1 cellular context compared by ENCODE assay signal in the genomic region with DNA sequence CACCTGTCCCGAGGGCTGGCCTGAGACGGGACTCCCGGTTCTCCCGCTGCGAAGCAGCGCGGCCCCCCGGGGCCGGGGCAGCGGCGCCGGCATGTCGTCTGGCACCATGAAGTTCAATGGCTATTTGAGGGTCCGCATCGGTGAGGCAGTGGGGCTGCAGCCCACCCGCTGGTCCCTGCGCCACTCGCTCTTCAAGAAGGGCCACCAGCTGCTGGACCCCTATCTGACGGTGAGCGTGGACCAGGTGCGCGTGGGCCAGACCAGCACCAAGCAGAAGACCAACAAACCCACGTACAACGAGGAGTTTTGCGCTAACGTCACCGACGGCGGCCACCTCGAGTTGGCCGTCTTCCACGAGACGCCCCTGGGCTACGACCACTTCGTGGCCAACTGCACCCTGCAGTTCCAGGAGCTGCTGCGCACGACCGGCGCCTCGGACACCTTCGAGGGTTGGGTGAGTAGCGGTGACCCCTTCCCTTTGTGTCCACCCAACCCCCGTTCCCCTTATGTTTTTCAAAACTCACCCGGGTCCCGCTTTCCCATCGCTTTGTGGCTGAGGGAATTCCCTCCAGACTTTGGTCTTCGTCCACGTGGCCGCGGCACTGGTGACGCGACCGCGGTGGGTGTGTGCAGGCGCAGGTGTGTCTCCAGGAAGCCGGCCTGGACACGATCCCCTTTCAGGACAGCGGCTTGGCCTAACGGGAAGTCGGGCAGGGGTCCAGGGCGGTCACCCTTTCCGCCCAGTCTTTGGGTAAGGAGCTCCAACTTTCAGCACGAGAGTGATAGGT.
TF ChIP-seq lines count a peak whose summit lies in the region.

No MANE protein-coding gene starts in this region.

TF ChIP-seq in HEK293, 187 proteins besides CTCF, POLR2A, EP300 and RAD21 (continued from another document):
- no peak for TF ChIP-seq ZNF24 (tag by site-specific recombination; IDR thresholded peaks at IDR 0.05)
- TF ChIP-seq ZNF239 (tag by site-specific recombination; IDR thresholded peaks at IDR 0.05) = no peak
- TF ChIP-seq ZNF707 (tag by site-specific recombination; IDR thresholded peaks at IDR 0.05) = no peak
- TF ChIP-seq ZNF433 (tag by site-specific recombination; IDR thresholded peaks at IDR 0.05; ENCODE audit: low read depth) = no peak
- peak; percentile 44; the same call in 1 of the 2 replicates for TF ChIP-seq ZFHX2 (tag by site-specific recombination; conservative IDR thresholded peaks at IDR 0.05)
- no peak for TF ChIP-seq ZNF155 (tag by site-specific recombination; IDR thresholded peaks at IDR 0.05)
- no peak for TF ChIP-seq ZBTB17 (tag by site-specific recombination; IDR thresholded peaks at IDR 0.05)
- no peak for TF ChIP-seq ZNF169 (tag by site-specific recombination; IDR thresholded peaks at IDR 0.05)
- TF ChIP-seq ZNF366 (tag by site-specific recombination; conservative IDR thresholded peaks at IDR 0.05) = no peak
- no peak for TF ChIP-seq OVOL3 (tag by site-specific recombination; IDR thresholded peaks at IDR 0.05)
- TF ChIP-seq ZNF449 (tag by site-specific recombination; IDR thresholded peaks at IDR 0.05) = no peak
- TF ChIP-seq ZNF175 (tag by site-specific recombination; IDR thresholded peaks at IDR 0.05) = no peak
- peak; percentile 43; the same call in 1 of the 2 replicates for TF ChIP-seq ZNF423 (tag by site-specific recombination; IDR thresholded peaks at IDR 0.05)
- TF ChIP-seq ZNF785 (tag by site-specific recombination; IDR thresholded peaks at IDR 0.05) = no peak
- TF ChIP-seq, protein P1, sequence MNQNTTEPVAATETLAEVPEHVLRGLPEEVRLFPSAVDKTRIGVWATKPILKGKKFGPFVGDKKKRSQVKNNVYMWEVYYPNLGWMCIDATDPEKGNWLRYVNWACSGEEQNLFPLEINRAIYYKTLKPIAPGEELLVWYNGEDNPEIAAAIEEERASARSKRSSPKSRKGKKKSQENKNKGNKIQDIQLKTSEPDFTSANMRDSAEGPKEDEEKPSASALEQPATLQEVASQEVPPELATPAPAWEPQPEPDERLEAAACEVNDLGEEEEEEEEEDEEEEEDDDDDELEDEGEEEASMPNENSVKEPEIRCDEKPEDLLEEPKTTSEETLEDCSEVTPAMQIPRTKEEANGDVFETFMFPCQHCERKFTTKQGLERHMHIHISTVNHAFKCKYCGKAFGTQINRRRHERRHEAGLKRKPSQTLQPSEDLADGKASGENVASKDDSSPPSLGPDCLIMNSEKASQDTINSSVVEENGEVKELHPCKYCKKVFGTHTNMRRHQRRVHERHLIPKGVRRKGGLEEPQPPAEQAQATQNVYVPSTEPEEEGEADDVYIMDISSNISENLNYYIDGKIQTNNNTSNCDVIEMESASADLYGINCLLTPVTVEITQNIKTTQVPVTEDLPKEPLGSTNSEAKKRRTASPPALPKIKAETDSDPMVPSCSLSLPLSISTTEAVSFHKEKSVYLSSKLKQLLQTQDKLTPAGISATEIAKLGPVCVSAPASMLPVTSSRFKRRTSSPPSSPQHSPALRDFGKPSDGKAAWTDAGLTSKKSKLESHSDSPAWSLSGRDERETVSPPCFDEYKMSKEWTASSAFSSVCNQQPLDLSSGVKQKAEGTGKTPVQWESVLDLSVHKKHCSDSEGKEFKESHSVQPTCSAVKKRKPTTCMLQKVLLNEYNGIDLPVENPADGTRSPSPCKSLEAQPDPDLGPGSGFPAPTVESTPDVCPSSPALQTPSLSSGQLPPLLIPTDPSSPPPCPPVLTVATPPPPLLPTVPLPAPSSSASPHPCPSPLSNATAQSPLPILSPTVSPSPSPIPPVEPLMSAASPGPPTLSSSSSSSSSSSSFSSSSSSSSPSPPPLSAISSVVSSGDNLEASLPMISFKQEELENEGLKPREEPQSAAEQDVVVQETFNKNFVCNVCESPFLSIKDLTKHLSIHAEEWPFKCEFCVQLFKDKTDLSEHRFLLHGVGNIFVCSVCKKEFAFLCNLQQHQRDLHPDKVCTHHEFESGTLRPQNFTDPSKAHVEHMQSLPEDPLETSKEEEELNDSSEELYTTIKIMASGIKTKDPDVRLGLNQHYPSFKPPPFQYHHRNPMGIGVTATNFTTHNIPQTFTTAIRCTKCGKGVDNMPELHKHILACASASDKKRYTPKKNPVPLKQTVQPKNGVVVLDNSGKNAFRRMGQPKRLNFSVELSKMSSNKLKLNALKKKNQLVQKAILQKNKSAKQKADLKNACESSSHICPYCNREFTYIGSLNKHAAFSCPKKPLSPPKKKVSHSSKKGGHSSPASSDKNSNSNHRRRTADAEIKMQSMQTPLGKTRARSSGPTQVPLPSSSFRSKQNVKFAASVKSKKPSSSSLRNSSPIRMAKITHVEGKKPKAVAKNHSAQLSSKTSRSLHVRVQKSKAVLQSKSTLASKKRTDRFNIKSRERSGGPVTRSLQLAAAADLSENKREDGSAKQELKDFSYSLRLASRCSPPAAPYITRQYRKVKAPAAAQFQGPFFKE (tag by site-specific recombination; IDR thresholded peaks at IDR 0.05; ENCODE audit: borderline replicate concordance) = no peak
TF ChIP-seq in HEK293: peak in this region for 14.
